Comparison of ENCODE assay signal across 8 cellular contexts in genomic region chr18:73842795-73843394, GRCh38.
A peak's percentile ranks its signal among the peaks of the same experiment; 100 is the strongest.
DNase-seq lines count a peak whose midpoint lies in the region; ATAC-seq and TF ChIP-seq lines count a peak whose summit lies in the region.

No MANE protein-coding gene starts in this region.

- ATAC-seq in GM21381 (IDR thresholded peaks at IDR 0.05; ENCODE audit: unreplicated experiment) (peak; percentile 92), SK-N-SH treated with all-trans-retinoic acid at 6 μM for 48 hours (peak; percentile 84)

- peak; percentile 9 for DNase-seq in ELF-1 (ENCODE audit: low read depth, low spot score)
- DNase-seq in HT1080 (ENCODE audit: low read depth) = peak; percentile 22
- DNase-seq in astrocyte of the hippocampus (ENCODE audit: low read depth, low spot score) = peak; percentile 79
- DNase-seq in iPS-NIHi11 (ENCODE audit: low spot score) = peak; percentile 68
- peak; percentile 18 for DNase-seq in stimulated activated CD4-positive, alpha-beta T cell treated with anti-CD3 and anti-CD28 coated beads, Interleukin-1b, Interleukin-23, amount 100 ng/mL, for 48 hours
- no peak for DNase-seq in A172 (ENCODE audit: low spot score)

TF ChIP-seq in SK-N-SH treated with all-trans-retinoic acid at 6 μM for 48 hours, 23 proteins besides CTCF, POLR2A, EP300 and RAD21:
- no peak for TF ChIP-seq TSHZ2 (CRISPR knock-in tag; IDR thresholded peaks at IDR 0.05)
- TF ChIP-seq ESRRG (CRISPR knock-in tag; IDR thresholded peaks at IDR 0.05) = no peak
- no peak for TF ChIP-seq RARB (CRISPR knock-in tag; IDR thresholded peaks at IDR 0.05)
- no peak for TF ChIP-seq ZFP30 (CRISPR knock-in tag; IDR thresholded peaks at IDR 0.05)
- TF ChIP-seq PATZ1 (CRISPR knock-in tag; IDR thresholded peaks at IDR 0.05; ENCODE audit: borderline replicate concordance) = no peak
- no peak for TF ChIP-seq ARNTL (CRISPR knock-in tag; IDR thresholded peaks at IDR 0.05; ENCODE audit: borderline replicate concordance, low read depth)
- no peak for TF ChIP-seq PPARA (CRISPR knock-in tag; IDR thresholded peaks at IDR 0.05; ENCODE audit: borderline replicate concordance)
- no peak for TF ChIP-seq TCF4 (CRISPR knock-in tag; IDR thresholded peaks at IDR 0.05; ENCODE audit: borderline replicate concordance)
- no peak for TF ChIP-seq CSDC2 (CRISPR knock-in tag; IDR thresholded peaks at IDR 0.05)
- no peak for TF ChIP-seq BACH2 (CRISPR knock-in tag; IDR thresholded peaks at IDR 0.05; ENCODE audit: borderline replicate concordance)
TF ChIP-seq in SK-N-SH treated with all-trans-retinoic acid at 6 μM for 48 hours: peak in this region for 0.
